Comparison of ENCODE assay signal across 7 cellular contexts in genomic region chr19:662962-663681, GRCh38. TPM values are rescaled to one million over a fixed set of nuclear protein-coding genes. Genes with fewer than 3 reads are reported as not detected.
DNase-seq lines count a peak whose midpoint lies in the region; ATAC-seq and TF ChIP-seq lines count a peak whose summit lies in the region.

TSS of gene RNF126 (minus strand) at chr19:663214. CDS start at chr19:663121, 93 bp downstream.

- H3K4me3 ChIP-seq in WERI-Rb-1 (ENCODE audit: low read depth, low read length) = peak within 1 kb of the TSS; percentile 82
- H3K4me3 ChIP-seq in breast epithelium = peak within 1 kb of the TSS; percentile 81 to 90 (median 83)
- peak within 1 kb of the TSS; percentile 81 for H3K4me3 ChIP-seq in iPS-20b (ENCODE audit: low read length)
- H3K4me3 ChIP-seq in skin epidermis = peak within 1 kb of the TSS; percentile 76 to 100 (median 99)

- H3K36me3 ChIP-seq in WERI-Rb-1 = peaks cover 17% of the 10 kb centered on the region
- H3K36me3 ChIP-seq in breast epithelium = no peaks in the 10 kb centered on the region
- H3K36me3 ChIP-seq in iPS-20b (ENCODE audit: insufficient read depth, low read depth, low read length) = no peaks in the 10 kb centered on the region

- no peak for TF ChIP-seq POLR2A in breast epithelium (IDR thresholded peaks at IDR 0.05)

- H3K27ac ChIP-seq in WERI-Rb-1 (peak within 1 kb of the TSS; percentile 93), breast epithelium (peak within 1 kb of the TSS; percentile 89 to 97), iPS-20b (ENCODE audit: low read length) (peak within 1 kb of the TSS; percentile 49), skin epidermis (peak within 1 kb of the TSS; percentile 90 to 99 (median 97))

- peaks cover 18 to 30% of the 10 kb centered on the region in 2 donors for H3K4me1 ChIP-seq in breast epithelium
- H3K4me1 ChIP-seq in iPS-20b (ENCODE audit: insufficient read depth, low read length) = no peaks in the 10 kb centered on the region

- peak within 1 kb of the TSS; percentile 78 for H3K9ac ChIP-seq in iPS-20b (ENCODE audit: low read depth, low read length)

- DNase-seq in NCI-H2196 (lab: John Stamatoyannopoulos, UW; ENCODE audit: unreplicated experiment) (peak; percentile 95), WERI-Rb-1 (peak; percentile 89), breast epithelium (ENCODE audit: low spot score in 2 of 2) (peak; percentile 91 to 97)

- intact Hi-C loops in breast epithelium (cut with DNase I; ENCODE audit: low total_unique reads) = loop anchor here (5.0 kb wide), 1 partner anchor 64 kb away; no protein-coding TSS in a partner anchor

- no peaks in the 10 kb centered on the region for H3K27me3 ChIP-seq in WERI-Rb-1 (ENCODE audit: insufficient read depth, low read depth, severe bottlenecking)
- no peaks in the 10 kb centered on the region for H3K27me3 ChIP-seq in breast epithelium
- peaks cover 8% of the 10 kb centered on the region; the same call in 1 of the 2 replicates for H3K27me3 ChIP-seq in iPS-20b (ENCODE audit: insufficient read depth, low read length)

- H3K9me3 ChIP-seq in WERI-Rb-1 (ENCODE audit: severe bottlenecking) (peaks cover 14% of the 10 kb centered on the region), breast epithelium (no peaks in the 10 kb centered on the region), iPS-20b (ENCODE audit: insufficient read depth, low read depth, low read length) (no peaks in the 10 kb centered on the region)

- peak; percentile 39 for ATAC-seq in GM18520 (IDR thresholded peaks at IDR 0.05; ENCODE audit: unreplicated experiment)
- ATAC-seq in HG03097 (IDR thresholded peaks at IDR 0.05; ENCODE audit: low FRiP score, unreplicated experiment) = peak; percentile 55

- TF ChIP-seq CTCF in WERI-Rb-1 (IDR thresholded peaks at IDR 0.05; ENCODE audit: low read depth, low read length) = no peak
- no peak for TF ChIP-seq CTCF in breast epithelium (IDR thresholded peaks at IDR 0.05)

RNA-seq across cellular contexts. Expression of gene RNF126, which starts in this region (rescaled TPM):
- 10 to 100 TPM; 41.1 to 46.5 (median 46.2) TPM for total RNA-seq in breast epithelium

Comparison
In these comparisons a context has a peak if more than half of its experiments do, and no peak if none do; other contexts are left out.
1. Peak in every context shown above with its lines: DNase-seq, ATAC-seq, H3K4me3 ChIP-seq and H3K27ac ChIP-seq.